In the genomic region with DNA sequence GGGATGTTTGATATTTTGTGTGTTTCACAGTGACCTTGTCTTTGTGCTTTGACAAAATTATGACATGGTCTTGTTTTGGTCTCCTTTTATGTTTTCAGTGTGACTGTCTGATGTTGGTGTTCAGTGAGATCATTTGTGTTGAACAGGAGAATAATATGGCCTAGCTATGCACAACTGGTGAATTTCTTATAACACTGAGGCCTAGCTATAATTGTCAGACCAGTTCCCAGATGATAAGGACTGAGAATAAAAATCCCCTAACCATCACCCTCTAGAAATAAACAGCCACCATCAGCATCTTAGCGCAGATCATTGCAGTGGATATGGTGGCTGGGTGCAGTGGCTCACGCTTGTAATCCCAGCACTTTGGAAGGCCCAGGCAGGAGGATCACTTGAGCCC, we compare ENCODE assay signal across 1 cellular context.
TF ChIP-seq lines count a peak whose summit lies in the region.

No MANE protein-coding gene starts in this region.

TF ChIP-seq in GM12878, 131 proteins besides CTCF, POLR2A, EP300 and RAD21 (continued from another document):
- TF ChIP-seq, protein P1, sequence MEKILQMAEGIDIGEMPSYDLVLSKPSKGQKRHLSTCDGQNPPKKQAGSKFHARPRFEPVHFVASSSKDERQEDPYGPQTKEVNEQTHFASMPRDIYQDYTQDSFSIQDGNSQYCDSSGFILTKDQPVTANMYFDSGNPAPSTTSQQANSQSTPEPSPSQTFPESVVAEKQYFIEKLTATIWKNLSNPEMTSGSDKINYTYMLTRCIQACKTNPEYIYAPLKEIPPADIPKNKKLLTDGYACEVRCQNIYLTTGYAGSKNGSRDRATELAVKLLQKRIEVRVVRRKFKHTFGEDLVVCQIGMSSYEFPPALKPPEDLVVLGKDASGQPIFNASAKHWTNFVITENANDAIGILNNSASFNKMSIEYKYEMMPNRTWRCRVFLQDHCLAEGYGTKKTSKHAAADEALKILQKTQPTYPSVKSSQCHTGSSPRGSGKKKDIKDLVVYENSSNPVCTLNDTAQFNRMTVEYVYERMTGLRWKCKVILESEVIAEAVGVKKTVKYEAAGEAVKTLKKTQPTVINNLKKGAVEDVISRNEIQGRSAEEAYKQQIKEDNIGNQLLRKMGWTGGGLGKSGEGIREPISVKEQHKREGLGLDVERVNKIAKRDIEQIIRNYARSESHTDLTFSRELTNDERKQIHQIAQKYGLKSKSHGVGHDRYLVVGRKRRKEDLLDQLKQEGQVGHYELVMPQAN (conservative IDR thresholded peaks at IDR 0.05): no peak
- TF ChIP-seq NFYA (IDR thresholded peaks at IDR 0.05; ENCODE audit: borderline replicate concordance, low read depth, low read length): no peak
- no peak for TF ChIP-seq TARDBP (IDR thresholded peaks at IDR 0.05; ENCODE audit: borderline replicate concordance)
- TF ChIP-seq KDM1A (IDR thresholded peaks at IDR 0.05; ENCODE audit: borderline replicate concordance): no peak
- TF ChIP-seq MYC (IDR thresholded peaks at IDR 0.05; ENCODE audit: insufficient read depth, insufficient read length, insufficient replicate concordance, low read length, severe bottlenecking): no peak
- TF ChIP-seq SRF (IDR thresholded peaks at IDR 0.05; ENCODE audit: low read depth in 2 of 2, low read length in 2 of 2): no peak
- TF ChIP-seq NFXL1 (IDR thresholded peaks at IDR 0.05; ENCODE audit: borderline replicate concordance): no peak
- no peak for TF ChIP-seq IRF3 (IDR thresholded peaks at IDR 0.05)
- TF ChIP-seq YY1 (IDR thresholded peaks at IDR 0.05; ENCODE audit: low read depth, low read length): no peak
- TF ChIP-seq CUX1 (IDR thresholded peaks at IDR 0.05; ENCODE audit: insufficient replicate concordance, low read depth, low read length): no peak
- TF ChIP-seq NFIC (IDR thresholded peaks at IDR 0.05; ENCODE audit: low read depth, low read length): no peak
- TF ChIP-seq ZSCAN29 (IDR thresholded peaks at IDR 0.05): no peak
- no peak for TF ChIP-seq KLF5 (IDR thresholded peaks at IDR 0.05; ENCODE audit: partially characterized antibody)
- no peak for TF ChIP-seq SMARCA5 (IDR thresholded peaks at IDR 0.05)
